ENCODE assay signal across 8 cellular contexts in genomic region chr14:73591690-73592448, GRCh38.
DNase-seq lines count a peak whose midpoint lies in the region; ATAC-seq and TF ChIP-seq lines count a peak whose summit lies in the region.

TSS of gene ACOT4 (plus strand) at chr14:73591873. CDS start at chr14:73591960, 87 bp downstream.

- H3K27ac ChIP-seq in VCaP, result peak within 1 kb of the TSS; percentile 75

- peak within 1 kb of the TSS; percentile 41 for H3K27ac Mint-ChIP-seq in central memory CD8-positive, alpha-beta T cell (ENCODE audit: low read depth)

- H3K9me3 Mint-ChIP-seq in central memory CD8-positive, alpha-beta T cell, result no peaks in the 10 kb centered on the region

- no peaks in the 10 kb centered on the region for H3K27me3 Mint-ChIP-seq in central memory CD8-positive, alpha-beta T cell

- H3K4me3 Mint-ChIP-seq in central memory CD8-positive, alpha-beta T cell, result peak within 1 kb of the TSS; percentile 78

- TF ChIP-seq CTCF in GM12873 (IDR thresholded peaks at IDR 0.05; ENCODE audit: insufficient read depth, low read depth, low read length, missing control alignments), result peak; percentile 29
- TF ChIP-seq CTCF in VCaP (conservative IDR thresholded peaks at IDR 0.05), result peak; percentile 44

- peak; percentile 51 to 53 for DNase-seq in central memory CD8-positive, alpha-beta T cell (ENCODE audit: low spot score in 2 of 2)
- DNase-seq in left kidney (ENCODE audit: low read depth, low spot score) (peak; percentile 81), SW 1271 (lab: John Stamatoyannopoulos, UW) (no peak)
- DNase-seq in stimulated activated CD4-positive, alpha-beta T cell treated with anti-CD3 and anti-CD28 coated beads, Interleukin-4, amount 100 ng/mL, for 24 hours, result peak; percentile 40

- H3K4me1 Mint-ChIP-seq in central memory CD8-positive, alpha-beta T cell, result peaks cover 5% of the 10 kb centered on the region

- ATAC-seq in HG03354 (IDR thresholded peaks at IDR 0.05; ENCODE audit: poor library complexity, severe bottlenecking, unreplicated experiment) (peak; percentile 62), HG03095 (IDR thresholded peaks at IDR 0.05; ENCODE audit: unreplicated experiment) (no peak)
- peak; percentile 87 for ATAC-seq in central memory CD8-positive, alpha-beta T cell (replicated peaks; ENCODE audit: extremely low read depth, poor library complexity, severe bottlenecking)

- H3K36me3 Mint-ChIP-seq in central memory CD8-positive, alpha-beta T cell (ENCODE audit: insufficient read depth), result peaks cover 3% of the 10 kb centered on the region

Comparison
In these comparisons a context has a peak if more than half of its experiments do, and no peak if none do; other contexts are left out.
1. DNase-seq: peak in central memory CD8-positive, alpha-beta T cell (2 of 2), left kidney (single experiment) and stimulated activated CD4-positive, alpha-beta T cell treated with anti-CD3 and anti-CD28 coated beads, Interleukin-4, amount 100 ng/mL, for 24 hours (single experiment); none in SW 1271 (0 of 2).